1 cellular context compared by ENCODE assay signal in genomic region chr9:94941211-94941875, GRCh38.
TF ChIP-seq lines count a peak whose summit lies in the region.

No MANE protein-coding gene starts in this region.

TF ChIP-seq in HepG2, 621 proteins besides CTCF, POLR2A, EP300 and RAD21 (continued from another document and continues in another):
- TF ChIP-seq KLF12 (CRISPR knock-in tag; IDR thresholded peaks at IDR 0.05; ENCODE audit: borderline replicate concordance): no peak
- no peak for TF ChIP-seq IRF1 (CRISPR knock-in tag; IDR thresholded peaks at IDR 0.05; ENCODE audit: low read depth)
- TF ChIP-seq ZSCAN21 (CRISPR knock-in tag; IDR thresholded peaks at IDR 0.05; ENCODE audit: borderline replicate concordance): no peak
- TF ChIP-seq HHEX (CRISPR knock-in tag; IDR thresholded peaks at IDR 0.05): no peak
- TF ChIP-seq ZNF83 (CRISPR knock-in tag; IDR thresholded peaks at IDR 0.05; ENCODE audit: borderline replicate concordance): no peak
- no peak for TF ChIP-seq UBTF (CRISPR knock-in tag; IDR thresholded peaks at IDR 0.05)
- TF ChIP-seq ZNF687 (CRISPR knock-in tag; IDR thresholded peaks at IDR 0.05): no peak; the same call in 1 of the 2 replicates
- no peak; the same call in 1 of the 2 replicates for TF ChIP-seq ZNF580 (CRISPR knock-in tag; IDR thresholded peaks at IDR 0.05; ENCODE audit: borderline replicate concordance, low read depth)
- TF ChIP-seq ZNF709 (CRISPR knock-in tag; IDR thresholded peaks at IDR 0.05): 0 out of 2 replicates have a peak, but pooled peaks have one; percentile 43
- peak; percentile 86 for TF ChIP-seq ZEB1 (IDR thresholded peaks at IDR 0.05; ENCODE audit: insufficient replicate concordance, low read depth)
- peak; percentile 43; the same call in 1 of the 2 replicates for TF ChIP-seq STAG1 (CRISPR knock-in tag; IDR thresholded peaks at IDR 0.05)
- no peak for TF ChIP-seq ELK4 (CRISPR knock-in tag; IDR thresholded peaks at IDR 0.05; ENCODE audit: borderline replicate concordance)
- TF ChIP-seq PHF5A (CRISPR knock-in tag; IDR thresholded peaks at IDR 0.05; ENCODE audit: low read depth, unreplicated experiment): peak; percentile 44
- no peak for TF ChIP-seq CHCHD3 (CRISPR knock-in tag; IDR thresholded peaks at IDR 0.05)
- TF ChIP-seq SMYD3 (CRISPR knock-in tag; IDR thresholded peaks at IDR 0.05): no peak
- TF ChIP-seq ZNF264 (CRISPR knock-in tag; IDR thresholded peaks at IDR 0.05): peak; percentile 89
- no peak for TF ChIP-seq ZFP62 (CRISPR knock-in tag; IDR thresholded peaks at IDR 0.05)
- TF ChIP-seq AFF4 (CRISPR knock-in tag; IDR thresholded peaks at IDR 0.05): no peak
- TF ChIP-seq ZNF337 (CRISPR knock-in tag; IDR thresholded peaks at IDR 0.05; ENCODE audit: borderline replicate concordance, low read depth): no peak
- TF ChIP-seq ZNF329 (CRISPR knock-in tag; IDR thresholded peaks at IDR 0.05; ENCODE audit: low read depth): no peak
- no peak for TF ChIP-seq ZBTB39 (CRISPR knock-in tag; IDR thresholded peaks at IDR 0.05)
- no peak for TF ChIP-seq ZNF619 (CRISPR knock-in tag; IDR thresholded peaks at IDR 0.05)
- TF ChIP-seq ZNF768 (CRISPR knock-in tag; IDR thresholded peaks at IDR 0.05): no peak
- TF ChIP-seq USF2 (IDR thresholded peaks at IDR 0.05; ENCODE audit: low read depth, low read length): no peak
- no peak for TF ChIP-seq USF2 (CRISPR knock-in tag; IDR thresholded peaks at IDR 0.05; ENCODE audit: borderline replicate concordance)
- peak; percentile 68; the same call in 1 of the 2 replicates for TF ChIP-seq POGZ (CRISPR knock-in tag; IDR thresholded peaks at IDR 0.05)
- peak; percentile 55; the same call in 1 of the 3 replicates for TF ChIP-seq MXI1 (IDR thresholded peaks at IDR 0.05; ENCODE audit: borderline replicate concordance, low read depth, low read length)
- no peak for TF ChIP-seq HNRNPLL (IDR thresholded peaks at IDR 0.05; ENCODE audit: low read depth, low read length, poor library complexity, severe bottlenecking)
- no peak for TF ChIP-seq AHR (CRISPR knock-in tag; IDR thresholded peaks at IDR 0.05)
- TF ChIP-seq GATAD1 (CRISPR knock-in tag; IDR thresholded peaks at IDR 0.05): no peak
- TF ChIP-seq ZBTB46 (CRISPR knock-in tag; IDR thresholded peaks at IDR 0.05; ENCODE audit: borderline replicate concordance): no peak
- TF ChIP-seq ZNF33A (CRISPR knock-in tag; IDR thresholded peaks at IDR 0.05; ENCODE audit: borderline replicate concordance): no peak
- TF ChIP-seq ELF1 (CRISPR knock-in tag; IDR thresholded peaks at IDR 0.05): peak; percentile 79
- TF ChIP-seq DNMT1 (CRISPR knock-in tag; IDR thresholded peaks at IDR 0.05): no peak
- TF ChIP-seq TIGD3 (CRISPR knock-in tag; IDR thresholded peaks at IDR 0.05; ENCODE audit: borderline replicate concordance): no peak
- TF ChIP-seq FOXA1 (IDR thresholded peaks at IDR 0.05): no peak
- 0 out of 2 replicates have a peak, but pooled peaks have one; percentile 27 for TF ChIP-seq FOXA1 (CRISPR knock-in tag; IDR thresholded peaks at IDR 0.05)
- peak; percentile 81; the same call in 1 of the 2 replicates for TF ChIP-seq IKZF5 (CRISPR knock-in tag; IDR thresholded peaks at IDR 0.05)
